Comparison of ENCODE assay signal across 8 cellular contexts in genomic region chr6:108781419-108782110, GRCh38.
DNase-seq lines count a peak whose midpoint lies in the region; ATAC-seq and TF ChIP-seq lines count a peak whose summit lies in the region.

No MANE protein-coding gene starts in this region.

- H3K27ac ChIP-seq in mesodermal cell (ENCODE audit: low read depth, low read length, severe bottlenecking) (no peak overlapping the region), vagina (peak overlapping the region; percentile 72)

- H3K27me3 ChIP-seq in vagina = no peaks in the 10 kb centered on the region

- H3K4me3 ChIP-seq in mesodermal cell (ENCODE audit: extremely low read depth, insufficient read depth, low read length, poor library complexity, severe bottlenecking) (peak overlapping the region; percentile 37), vagina (peak overlapping the region; percentile 41 to 44)

- peak overlapping the region; percentile 69 for H3K4me3 Mint-ChIP-seq in central memory CD8-positive, alpha-beta T cell

- no peak for ATAC-seq in central memory CD8-positive, alpha-beta T cell (replicated peaks; ENCODE audit: extremely low read depth, poor library complexity, severe bottlenecking)

- intact Hi-C loops in vagina (cut with DNase I) = loop anchor here (5.0 kb wide), 1 partner anchor 219 kb away; the partner anchor contains the start of gene FOXO3

- peak; percentile 26 for DNase-seq in stimulated activated CD4-positive, alpha-beta T cell treated with anti-CD3 and anti-CD28 coated beads, Interleukin-15, amount 100 ng/mL, for 24 hours
- DNase-seq in stimulated activated CD4-positive, alpha-beta T cell treated with anti-CD3 and anti-CD28 coated beads, Interleukin-2, amount 100 ng/mL, for 48 hours = no peak
- DNase-seq in central memory CD8-positive, alpha-beta T cell (ENCODE audit: low spot score in 2 of 2) = no peak
- DNase-seq in vagina (ENCODE audit: extremely low spot score in 2 of 2) (no peak), NCI-H510A (lab: John Stamatoyannopoulos, UW) (no peak), amygdala (lab: John Stamatoyannopoulos, UW) (no peak), hepatic stellate cell (ENCODE audit: low spot score) (no peak)

- no peak for TF ChIP-seq POLR2A in vagina (IDR thresholded peaks at IDR 0.05)

- H3K4me1 Mint-ChIP-seq in central memory CD8-positive, alpha-beta T cell = peaks cover 10% of the 10 kb centered on the region

- H3K4me1 ChIP-seq in mesodermal cell (ENCODE audit: control insufficient read depth, insufficient read depth, low read length, poor library complexity, severe bottlenecking) (peaks cover 5% of the 10 kb centered on the region), vagina (peaks cover 12% of the 10 kb centered on the region)

- no peaks in the 10 kb centered on the region for H3K27me3 Mint-ChIP-seq in central memory CD8-positive, alpha-beta T cell

- no peaks in the 10 kb centered on the region for H3K36me3 Mint-ChIP-seq in central memory CD8-positive, alpha-beta T cell (ENCODE audit: insufficient read depth)

- no peaks in the 10 kb centered on the region for H3K36me3 ChIP-seq in mesodermal cell (ENCODE audit: control insufficient read depth, insufficient read depth, low read length)
- H3K36me3 ChIP-seq in vagina = no peaks in the 10 kb centered on the region

- H3K9me3 ChIP-seq in mesodermal cell (ENCODE audit: control insufficient read depth, low read length) (no peaks in the 10 kb centered on the region), vagina (no peaks in the 10 kb centered on the region)

- no peak for TF ChIP-seq CTCF in vagina (IDR thresholded peaks at IDR 0.05)

- no peaks in the 10 kb centered on the region for H3K9me3 Mint-ChIP-seq in central memory CD8-positive, alpha-beta T cell

- WGBS in mesodermal cell (ENCODE audit: insufficient coverage in 2 of 2), 2 experiments = 8 to 13% methylated on average over 5 to 6 of the region's 14 CpGs

- no peak overlapping the region for H3K27ac Mint-ChIP-seq in central memory CD8-positive, alpha-beta T cell (ENCODE audit: low read depth)
